20 cellular contexts compared by ENCODE assay signal in genomic region chr14:101116065-101116464, GRCh38.
DNase-seq lines count a peak whose midpoint lies in the region; ATAC-seq and TF ChIP-seq lines count a peak whose summit lies in the region.
"Had no signal": no experiment of that assay in that cellular context is flagged by ENCODE, and none has a peak within 500 bp of the region (broad histone marks: within the 10 kb centered on the region; RNA-seq: fewer than 3 reads in every experiment).

No MANE protein-coding gene starts in this region.

- H3K14ac ChIP-seq in neuronal stem cell (ENCODE audit: low read length) = no peak overlapping the region

- H3K4me3 ChIP-seq in esophagus muscularis mucosa (no peak overlapping the region), neuronal stem cell (ENCODE audit: low read length in 2 of 2) (no peak overlapping the region), psoas muscle (no peak overlapping the region)
- H3K4me3 ChIP-seq: MG63 had no signal

- no peak overlapping the region for H4K8ac ChIP-seq in neuronal stem cell (ENCODE audit: low read depth, low read length)

- no peak overlapping the region for H2BK120ac ChIP-seq in neuronal stem cell (ENCODE audit: low read depth, low read length)

- no peak overlapping the region for H3K4ac ChIP-seq in neuronal stem cell (ENCODE audit: low read length)

- TF ChIP-seq CTCF in esophagus muscularis mucosa (IDR thresholded peaks at IDR 0.05) = no peak
- TF ChIP-seq CTCF in psoas muscle (IDR thresholded peaks at IDR 0.05) = no peak

- no peak overlapping the region for H2BK12ac ChIP-seq in neuronal stem cell (ENCODE audit: low read length)

- H3K18ac ChIP-seq in neuronal stem cell (ENCODE audit: low read length) = no peak overlapping the region

- ATAC-seq in psoas muscle = no peak
- ATAC-seq in GM18907 (IDR thresholded peaks at IDR 0.05; ENCODE audit: unreplicated experiment) = no peak
- ATAC-seq: PC-3 had no signal

- no peak overlapping the region for H3K23ac ChIP-seq in neuronal stem cell (ENCODE audit: low read depth, low read length, poor library complexity)

- H3K27me3 ChIP-seq in esophagus muscularis mucosa (peaks cover 0 to 7% (median 0%) of the 10 kb centered on the region in 4 donors), neuronal stem cell (ENCODE audit: control insufficient read depth in 3 of 3, insufficient read depth in 3 of 3, low read depth in 1 of 3, low read length in 3 of 3) (peaks cover 0 to 3% (median 0%) of the 10 kb centered on the region in 3 experiments), psoas muscle (ENCODE audit: insufficient read depth in 3 of 3, low read length in 2 of 3) (no peaks in the 10 kb centered on the region)
- H3K27me3 ChIP-seq: MG63 had no signal

- peak; percentile 32 for DNase-seq in activated CD8-positive, alpha-beta memory T cell treated with anti-CD3 and anti-CD28 coated beads for 24 hours
- DNase-seq in activated CD8-positive, alpha-beta memory T cell treated with anti-CD3 and anti-CD28 coated beads, Interleukin-2, amount 50 U/mL, for 4 hours = no peak
- peak; percentile 86 for DNase-seq in esophagus muscularis mucosa (ENCODE audit: extremely low spot score)
- DNase-seq in neuronal stem cell (ENCODE audit: low spot score) = no peak
- DNase-seq in ureter (ENCODE audit: low spot score) = peak; percentile 37
- no peak for DNase-seq in psoas muscle
- no peak for DNase-seq in GM19238 (ENCODE audit: insufficient read length, low spot score)
- DNase-seq: 8988T, DMS79 treated with DMSO at 0.1 percent for 48 hours, Kasumi-1, MG63, NCI-H1048, NCI-H1436, NCI-H1930, NCI-H226, NCI-H526, PC-3, RPMI8226, SHP77 treated with DMSO at 0.1 percent for 48 hours had no signal

- 89% methylated on average over 4 of the region's 4 CpGs for WGBS in esophagus muscularis mucosa
- WGBS in neuronal stem cell (ENCODE audit: extremely low coverage in 2 of 2, insufficient read length in 2 of 2, insufficient replicate concordance in 1 of 2), 2 donors = no CpG with 5 or more reads among the region's 4 CpGs
- WGBS in psoas muscle, 3 donors = 75 to 88% (median 87%) methylated on average over 4 of the region's 4 CpGs

- no peak overlapping the region for H2AK5ac ChIP-seq in neuronal stem cell (ENCODE audit: low read depth, low read length)

- no peaks in the 10 kb centered on the region for H3K36me3 ChIP-seq in esophagus muscularis mucosa
- H3K36me3 ChIP-seq in neuronal stem cell (replicated peaks in 1 of 2; ENCODE audit: control insufficient read depth in 2 of 2, insufficient read depth in 2 of 2, low read length in 2 of 2) = no peaks in the 10 kb centered on the region
- H3K36me3 ChIP-seq in psoas muscle (ENCODE audit: insufficient read depth in 1 of 2, low read depth in 1 of 2) = no peaks in the 10 kb centered on the region
- H3K36me3 ChIP-seq: MG63 had no signal

- no peaks in the 10 kb centered on the region for H3K79me1 ChIP-seq in neuronal stem cell (ENCODE audit: low read depth, low read length)

- no peak overlapping the region for H3K4me2 ChIP-seq in neuronal stem cell (ENCODE audit: insufficient read depth, low read length, poor library complexity, severe bottlenecking)

- no peaks in the 10 kb centered on the region for H3K9me3 ChIP-seq in esophagus muscularis mucosa
- no peaks in the 10 kb centered on the region for H3K9me3 ChIP-seq in neuronal stem cell (replicated peaks in 1 of 2; ENCODE audit: control insufficient read depth in 2 of 2, insufficient read depth in 1 of 2, low read depth in 1 of 2, low read length in 2 of 2)
- H3K9me3 ChIP-seq in psoas muscle = no peaks in the 10 kb centered on the region
- H3K9me3 ChIP-seq: MG63 had no signal

- no peak for TF ChIP-seq EP300 in esophagus muscularis mucosa (IDR thresholded peaks at IDR 0.05)

- H3K9ac ChIP-seq in neuronal stem cell (ENCODE audit: low read depth, low read length, poor library complexity) = no peak overlapping the region

- no peak overlapping the region for H2AFZ ChIP-seq in neuronal stem cell (ENCODE audit: low read length)

- H2BK15ac ChIP-seq in neuronal stem cell (ENCODE audit: low read length) = peak overlapping the region; percentile 3

- H3K4me1 ChIP-seq in esophagus muscularis mucosa = no peaks in the 10 kb centered on the region
- peaks cover 13 to 15% of the 10 kb centered on the region in 2 donors for H3K4me1 ChIP-seq in neuronal stem cell (ENCODE audit: control insufficient read depth in 2 of 2, insufficient read depth in 1 of 2, low read depth in 1 of 2, low read length in 2 of 2)
- no peaks in the 10 kb centered on the region for H3K4me1 ChIP-seq in psoas muscle

- H4K91ac ChIP-seq in neuronal stem cell (ENCODE audit: low read depth, low read length, poor library complexity) = no peak overlapping the region

- no peak for TF ChIP-seq POLR2A in esophagus muscularis mucosa (IDR thresholded peaks at IDR 0.05; ENCODE audit: low read depth)

- intact Hi-C loops in esophagus muscularis mucosa (cut with DNase I) = no loop called here
- intact Hi-C loops in psoas muscle (cut with DNase I) = no loop called here

- H2BK5ac ChIP-seq in neuronal stem cell (ENCODE audit: low read length) = no peak overlapping the region

- no peak overlapping the region for H3K27ac ChIP-seq in esophagus muscularis mucosa (replicated peaks in 1 of 4)
- no peak overlapping the region for H3K27ac ChIP-seq in neuronal stem cell (replicated peaks; ENCODE audit: low read length)
- no peak overlapping the region for H3K27ac ChIP-seq in psoas muscle

Comparison
In these comparisons a context has a peak if more than half of its experiments do, and no peak if none do; other contexts are left out.
1. DNase-seq: peak in activated CD8-positive, alpha-beta memory T cell treated with anti-CD3 and anti-CD28 coated beads for 24 hours (single experiment), esophagus muscularis mucosa (single experiment) and ureter (single experiment); none in activated CD8-positive, alpha-beta memory T cell treated with anti-CD3 and anti-CD28 coated beads, Interleukin-2, amount 50 U/mL, for 4 hours (single experiment), neuronal stem cell (single experiment), psoas muscle (0 of 2) and GM19238 (single experiment).